Comparison of ENCODE assay signal across 8 cellular contexts in genomic region chr17:81002409-81003361, GRCh38. TPM values are rescaled to one million over a fixed set of nuclear protein-coding genes. Genes with fewer than 3 reads are reported as not detected.
DNase-seq lines count a peak whose midpoint lies in the region; ATAC-seq and TF ChIP-seq lines count a peak whose summit lies in the region.

No MANE protein-coding gene starts in this region.

- peaks cover 0 to 2% (median 0%) of the 10 kb centered on the region in 11 donors for H3K9me3 Mint-ChIP-seq in naive thymus-derived CD4-positive, alpha-beta T cell

- H3K4me1 Mint-ChIP-seq in naive thymus-derived CD4-positive, alpha-beta T cell: peaks cover 5 to 22% (median 18%) of the 10 kb centered on the region in 7 donors

- H3K27ac ChIP-seq in naive thymus-derived CD4-positive, alpha-beta T cell (ENCODE audit: low read depth, low read length): no peak overlapping the region

- CTCF ChIA-PET in naive thymus-derived CD4-positive, alpha-beta T cell (lab: Charles Lee): no interaction called here

- peaks cover 3 to 4% of the 10 kb centered on the region in 2 donors for H3K27me3 ChIP-seq in naive thymus-derived CD4-positive, alpha-beta T cell (ENCODE audit: control insufficient read depth in 2 of 2, insufficient read depth in 2 of 2, low read length in 2 of 2)

- TF ChIP-seq CTCF in cardiac fibroblast (IDR thresholded peaks at IDR 0.05; ENCODE audit: low read depth, low read length): no peak

- intact Hi-C loops in naive thymus-derived CD4-positive, alpha-beta T cell (cut with micrococcal nuclease): no loop called here

- H3K9me3 ChIP-seq in naive thymus-derived CD4-positive, alpha-beta T cell (ENCODE audit: control insufficient read depth in 2 of 3, low read length in 3 of 3): no peaks in the 10 kb centered on the region

- ATAC-seq in naive thymus-derived CD4-positive, alpha-beta T cell: peak; percentile 11
- ATAC-seq in GM18873 (IDR thresholded peaks at IDR 0.05; ENCODE audit: low FRiP score, unreplicated experiment): no peak
- no peak for ATAC-seq in HG02642 (IDR thresholded peaks at IDR 0.05; ENCODE audit: poor library complexity, unreplicated experiment)
- no peak for ATAC-seq in GM21390 (IDR thresholded peaks at IDR 0.05; ENCODE audit: unreplicated experiment)

- peak overlapping the region in 8 of 10 donors; percentile 10 to 73 (median 68) for H3K4me3 Mint-ChIP-seq in naive thymus-derived CD4-positive, alpha-beta T cell

- H3K27me3 Mint-ChIP-seq in naive thymus-derived CD4-positive, alpha-beta T cell: peaks cover 13 to 49% (median 22%) of the 10 kb centered on the region in 5 donors

- H3K36me3 Mint-ChIP-seq in naive thymus-derived CD4-positive, alpha-beta T cell: peaks cover 0 to 4% (median 3%) of the 10 kb centered on the region in 5 donors

- H3K4me1 ChIP-seq in naive thymus-derived CD4-positive, alpha-beta T cell (ENCODE audit: control insufficient read depth in 2 of 2, insufficient read depth in 2 of 2, low read length in 2 of 2): peaks cover 3 to 13% of the 10 kb centered on the region in 2 donors

- DNase-seq in NCI-H187 (lab: John Stamatoyannopoulos, UW) (peak; percentile 43 to 45), NCI-H187 treated with DMSO at 0.1 percent for 48 hours (lab: John Stamatoyannopoulos, UW) (no peak), NCI-H2107 treated with DMSO at 0.1 percent for 48 hours (lab: John Stamatoyannopoulos, UW; ENCODE audit: unreplicated experiment) (peak; percentile 37), cardiac fibroblast (ENCODE audit: low read depth in 2 of 2) (peak; percentile 64 to 70)
- DNase-seq in naive thymus-derived CD4-positive, alpha-beta T cell: no peak

- peaks cover 0 to 29% (median 5%) of the 10 kb centered on the region in 3 experiments for H3K36me3 ChIP-seq in naive thymus-derived CD4-positive, alpha-beta T cell (ENCODE audit: control insufficient read depth in 2 of 3, insufficient read depth in 3 of 3, low read length in 3 of 3)

- POLR2A ChIA-PET in naive thymus-derived CD4-positive, alpha-beta T cell (lab: Charles Lee): interaction anchor here (0.6 to 1.3 kb wide), 2 partner anchors 11 to 100 kb away, joined by 3 read pairs; partner anchors contain the start of gene CHMP6

- peak overlapping the region in 1 of 9 donors; percentile 31 for H3K27ac Mint-ChIP-seq in naive thymus-derived CD4-positive, alpha-beta T cell

- no peak overlapping the region for H3K4me3 ChIP-seq in cardiac fibroblast (replicated peaks in 1 of 2; ENCODE audit: low read depth in 2 of 2, low read length in 2 of 2)
- no peak overlapping the region for H3K4me3 ChIP-seq in naive thymus-derived CD4-positive, alpha-beta T cell (ENCODE audit: low read length)

RNA-seq across cellular contexts. Expression of gene CHMP6, which starts 11.0 kb away (rescaled TPM):
- 10 to 100 TPM; 26.4 to 49.9 (median 41.7) TPM for total RNA-seq in naive thymus-derived CD4-positive, alpha-beta T cell
- polyA plus RNA-seq in naive thymus-derived CD4-positive, alpha-beta T cell: 10 to 100 TPM; 49.8 to 55.4 TPM

RNA-seq across cellular contexts. Expression of gene BAIAP2, which starts 32.3 kb away (rescaled TPM):
- total RNA-seq in naive thymus-derived CD4-positive, alpha-beta T cell: 10 to 100 TPM in 3 of 5 experiments, 1 to 10 TPM in 2; 7.3 to 13.7 (median 12.3) TPM
- polyA plus RNA-seq in naive thymus-derived CD4-positive, alpha-beta T cell: 1 to 10 TPM; 3.2 to 4.9 TPM

Comparison
In these comparisons a context has a peak if more than half of its experiments do, and no peak if none do; other contexts are left out.
1. DNase-seq: peak in NCI-H187 (2 of 2), NCI-H2107 treated with DMSO at 0.1 percent for 48 hours (single experiment) and cardiac fibroblast (2 of 2); none in NCI-H187 treated with DMSO at 0.1 percent for 48 hours (single experiment) and naive thymus-derived CD4-positive, alpha-beta T cell (0 of 9).